ENCODE assay signal across 8 cellular contexts in genomic region chr18:5295981-5296705, GRCh38. TPM values are rescaled to one million over a fixed set of nuclear protein-coding genes. Genes with fewer than 3 reads are reported as not detected.
DNase-seq lines count a peak whose midpoint lies in the region; TF ChIP-seq lines count a peak whose summit lies in the region.

No MANE protein-coding gene starts in this region.

- peak overlapping the region; percentile 96 for H3K4me3 ChIP-seq in neuron (ENCODE audit: low read length)

- H3K9ac ChIP-seq in ES-I3 (ENCODE audit: low read depth, low read length) (peak overlapping the region; percentile 77), H9 (ENCODE audit: extremely low read depth, insufficient read length, low read length) (peak overlapping the region; percentile 76)

- no peak overlapping the region for H4K5ac ChIP-seq in H9 (ENCODE audit: insufficient read length, low read depth, low read length)

- H3K79me2 ChIP-seq in H9 (ENCODE audit: insufficient read depth, low read length) = no peaks in the 10 kb centered on the region

- H4K8ac ChIP-seq in H9 (replicated peaks; ENCODE audit: insufficient read length, low read depth, low read length) = no peak overlapping the region

- H2BK20ac ChIP-seq in H9 (ENCODE audit: low read depth, low read length, poor library complexity, severe bottlenecking) = no peak overlapping the region

- no peak overlapping the region for H2AK5ac ChIP-seq in H9 (ENCODE audit: insufficient read length, low read length)

- peak overlapping the region; percentile 90 to 99 (median 93) for H3K27ac Mint-ChIP-seq in H9

- H3K4me2 ChIP-seq in H9 (ENCODE audit: insufficient read depth, insufficient read length, low read length) = peak overlapping the region; percentile 60

- H3K9me3 Mint-ChIP-seq in H9 = peaks cover 0 to 2% of the 10 kb centered on the region in 2 experiments; a peak in 1 of 5 replicates

- peaks cover 8 to 10% (median 9%) of the 10 kb centered on the region in 3 experiments for H3K36me3 Mint-ChIP-seq in H9 (ENCODE audit: insufficient read depth in 1 of 3, low read depth in 3 of 3)

- H3K18ac ChIP-seq in H9 (ENCODE audit: insufficient read length, low read depth, low read length) = peak overlapping the region; percentile 68

- H4K91ac ChIP-seq in H9 (ENCODE audit: insufficient read length, low read depth, low read length) = no peak overlapping the region

- H3K27me3 ChIP-seq in H9 (ENCODE audit: insufficient read depth, low read length) = no peaks in the 10 kb centered on the region; the same call in 1 of the 2 replicates
- H3K27me3 ChIP-seq in neuron (ENCODE audit: insufficient read depth, low read length) = no peaks in the 10 kb centered on the region

- peaks cover 29% of the 10 kb centered on the region for H3K27me3 Mint-ChIP-seq in H9 (ENCODE audit: low read depth)

- peaks cover 7% of the 10 kb centered on the region for H3K23me2 ChIP-seq in H9 (ENCODE audit: insufficient read length, low read depth, low read length, poor library complexity, severe bottlenecking)

- H3K36me3 ChIP-seq in ES-I3 (ENCODE audit: insufficient read depth, low read length) = no peaks in the 10 kb centered on the region
- H3K36me3 ChIP-seq in neuron (ENCODE audit: insufficient read depth, low read length) = peaks cover 11% of the 10 kb centered on the region

- H2BK15ac ChIP-seq in H9 (ENCODE audit: low read depth, low read length) = no peak overlapping the region

- H3K56ac ChIP-seq in H9 (ENCODE audit: insufficient read length, low read depth, low read length) = no peak overlapping the region

- no peaks in the 10 kb centered on the region for H4K20me1 ChIP-seq in H9 (ENCODE audit: control insufficient read depth, insufficient read depth, insufficient read length)

- H3K4me1 ChIP-seq in ES-I3 (ENCODE audit: insufficient read depth, low read length) (no peaks in the 10 kb centered on the region), H9 (ENCODE audit: insufficient read depth, low read length) (no peaks in the 10 kb centered on the region; the same call in 1 of the 2 replicates), neuron (ENCODE audit: insufficient read depth, low read length) (peaks cover 8% of the 10 kb centered on the region)

- H3K79me1 ChIP-seq in H9 (ENCODE audit: insufficient read depth, low read depth, low read length, poor library complexity, severe bottlenecking) = no peaks in the 10 kb centered on the region

- H3T11ph ChIP-seq in H9 (ENCODE audit: low read length) = no peak overlapping the region

- H3K4me1 Mint-ChIP-seq in H9 = peaks cover 14 to 15% of the 10 kb centered on the region in 2 experiments

- DNase-seq in H9 (peak; percentile 94), M059J (ENCODE audit: low read depth) (peak; percentile 92), foreskin melanocyte (peak; percentile 92), stromal cell of bone marrow (ENCODE audit: low read depth) (peak; percentile 93)
- DNase-seq in activated gamma-delta T cell treated with anti-CD3 and anti-CD28 coated beads, Interleukin-2, amount 50 U/mL, for 16 hours (ENCODE audit: low read depth) = peak; percentile 92

- H3K9me3 ChIP-seq in ES-I3 (ENCODE audit: control insufficient read depth, insufficient read depth, low read length) = no peaks in the 10 kb centered on the region
- H3K9me3 ChIP-seq in H9 (ENCODE audit: control insufficient read depth, low read depth, low read length) = no peaks in the 10 kb centered on the region
- no peaks in the 10 kb centered on the region for H3K9me3 ChIP-seq in neuron (ENCODE audit: low read length)

- H2BK12ac ChIP-seq in H9 (ENCODE audit: insufficient read length, low read depth, low read length) = no peak overlapping the region

- no peak for TF ChIP-seq CTCF in H9 (conservative IDR thresholded peaks at IDR 0.05)

- no CpG with 5 or more reads among the region's 95 CpGs for WGBS in H9 (ENCODE audit: extremely low coverage, insufficient read length, low lambda C conversion rate)

- H3K27ac ChIP-seq in H9 (ENCODE audit: insufficient read length, low read depth, low read length) = no peak overlapping the region

- no peak overlapping the region for H2AFZ ChIP-seq in H9 (ENCODE audit: low read length)
- H2AFZ ChIP-seq in neuron (ENCODE audit: low read depth, low read length) = peak overlapping the region; percentile 73

- no peak overlapping the region for H2BK120ac ChIP-seq in H9 (ENCODE audit: low read depth, low read length, poor library complexity, severe bottlenecking)

- TF ChIP-seq POLR2A in Raji (IDR thresholded peaks at IDR 0.05; ENCODE audit: insufficient read depth, low read depth, low read length) = peak; percentile 59

- peak overlapping the region; percentile 96 for H3K14ac ChIP-seq in H9 (ENCODE audit: insufficient read depth, low read length)

- H3K4ac ChIP-seq in H9 (ENCODE audit: low read depth, low read length) = no peak overlapping the region; the same call in 1 of the 2 replicates

- H3K4me3 Mint-ChIP-seq in H9 = peak overlapping the region; percentile 84 to 87

- H3K23ac ChIP-seq in H9 (ENCODE audit: insufficient read length, low read depth, low read length) = no peak overlapping the region

- no peak overlapping the region for H2BK5ac ChIP-seq in H9 (ENCODE audit: insufficient read length, low read length)

RNA-seq across cellular contexts. Expression of gene ZBTB14, which starts 0.6 kb away (rescaled TPM):
- total RNA-seq in H9 (2021) = 14.5 and 15.5 TPM in 2 replicates
- total RNA-seq in M059J (2014; rRNA removed; shearing (Covaris generic)) = 11.4 and 11.7 TPM in 2 replicates
